Comparison of ENCODE assay signal across 9 cellular contexts in the genomic region with DNA sequence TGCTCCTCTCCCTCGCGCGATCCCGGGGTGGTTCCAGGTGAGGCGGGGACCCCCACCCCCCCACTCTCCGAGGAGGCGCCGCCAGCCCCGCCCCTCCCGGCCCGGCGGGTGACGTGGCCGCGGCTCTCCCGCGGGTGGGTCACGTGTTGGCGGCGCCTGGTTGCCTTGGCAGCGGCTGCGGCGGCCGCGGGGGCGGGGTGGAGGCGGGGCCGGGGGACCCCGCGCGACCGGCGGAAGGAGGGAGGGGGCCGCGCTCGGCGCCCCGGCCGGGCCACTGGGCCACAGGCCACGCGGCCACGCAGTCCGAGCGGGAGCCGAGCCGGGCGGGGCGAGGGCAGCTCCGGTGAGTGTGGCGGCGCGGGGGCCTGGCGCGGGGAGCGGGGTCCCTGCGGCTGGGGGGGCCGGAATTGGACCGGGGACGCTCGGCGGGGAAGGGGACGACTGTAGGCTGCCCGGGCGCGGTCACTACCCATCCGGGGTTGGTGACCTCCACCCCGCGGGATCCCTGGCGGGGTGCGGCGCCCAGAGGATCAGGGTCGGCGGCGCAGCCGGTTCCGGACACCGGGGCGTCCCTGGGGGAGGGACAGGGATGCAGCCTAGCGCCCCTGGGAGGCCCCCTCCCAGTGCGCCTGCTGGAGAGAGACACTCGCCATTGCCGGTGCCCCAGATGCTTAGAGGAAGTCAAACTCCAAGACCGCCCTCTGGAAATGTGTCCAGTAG. TPM values are rescaled to one million over a fixed set of nuclear protein-coding genes. Genes with fewer than 3 reads are reported as not detected.
DNase-seq lines count a peak whose midpoint lies in the region; ATAC-seq and FAIRE-seq lines count a peak whose summit lies in the region.
"Had no signal": no experiment of that assay in that cellular context is flagged by ENCODE, and none has a peak within 500 bp of the region (broad histone marks: within the 10 kb centered on the region; RNA-seq: fewer than 3 reads in every experiment).

A gene (plus strand): TSS at position 257 of the 720 bp plus-strand sequence. CDS start 5,382 bp downstream, outside the sequence.

- peak within 1 kb of the TSS; percentile 89 for H3K4me2 ChIP-seq in neuronal stem cell (ENCODE audit: insufficient read depth, low read length, poor library complexity, severe bottlenecking)

- H3K4me1 ChIP-seq in CD4-positive, CD25-positive, alpha-beta regulatory T cell (ENCODE audit: control insufficient read depth, insufficient read depth, low read length, poor library complexity, severe bottlenecking), result peaks cover 51% of the 10 kb centered on the region
- H3K4me1 ChIP-seq in SJCRH30 (peaks cover 5% of the 10 kb centered on the region; the same call in 1 of the 2 replicates), neuronal stem cell (ENCODE audit: control insufficient read depth in 2 of 2, insufficient read depth in 1 of 2, low read depth in 1 of 2, low read length in 2 of 2) (peaks cover 8 to 21% of the 10 kb centered on the region in 2 donors), subcutaneous abdominal adipose tissue (ENCODE audit: control insufficient read depth in 5 of 5, insufficient read depth in 5 of 5, low read length in 5 of 5) (peaks cover 1 to 32% (median 19%) of the 10 kb centered on the region in 5 donors)

- peak within 1 kb of the TSS; percentile 97 for H2AFZ ChIP-seq in neuronal stem cell (ENCODE audit: low read length)

- peak within 1 kb of the TSS; percentile 75 for H3K4me3 ChIP-seq in CD4-positive, CD25-positive, alpha-beta regulatory T cell (ENCODE audit: low read depth, low read length)
- H3K4me3 ChIP-seq in SJCRH30 (peak within 1 kb of the TSS; percentile 96), neuronal stem cell (ENCODE audit: low read length in 2 of 2) (peak within 1 kb of the TSS; percentile 89 to 97), subcutaneous abdominal adipose tissue (ENCODE audit: low read depth in 1 of 5, low read length in 5 of 5) (peak within 1 kb of the TSS; percentile 69 to 76 (median 74))

- H4K8ac ChIP-seq in neuronal stem cell (ENCODE audit: low read depth, low read length), result no peak within 1 kb of the TSS

- peak within 1 kb of the TSS; percentile 92 for H2AK5ac ChIP-seq in neuronal stem cell (ENCODE audit: low read depth, low read length)

- no peak within 1 kb of the TSS for H4K91ac ChIP-seq in neuronal stem cell (ENCODE audit: low read depth, low read length, poor library complexity)

- no CpG with 5 or more reads among the region's 83 CpGs for WGBS in neuronal stem cell (ENCODE audit: extremely low coverage in 2 of 2, insufficient read length in 2 of 2, insufficient replicate concordance in 1 of 2), 2 donors

- H2BK120ac ChIP-seq in neuronal stem cell (ENCODE audit: low read depth, low read length), result peak within 1 kb of the TSS; percentile 91

- H3K9ac ChIP-seq in neuronal stem cell (ENCODE audit: low read depth, low read length, poor library complexity) (peak within 1 kb of the TSS; percentile 95), subcutaneous abdominal adipose tissue (ENCODE audit: low read length in 5 of 5) (peak within 1 kb of the TSS in 4 of 5 donors; percentile 63 to 78 (median 74))

- H3K9me3 Mint-ChIP-seq in CD4-positive, CD25-positive, alpha-beta regulatory T cell, result no peaks in the 10 kb centered on the region

- H3K9me3 ChIP-seq in CD4-positive, CD25-positive, alpha-beta regulatory T cell (ENCODE audit: control insufficient read depth in 2 of 2, low read length in 2 of 2), result no peaks in the 10 kb centered on the region
- no peaks in the 10 kb centered on the region for H3K9me3 ChIP-seq in SJCRH30 (replicated peaks)
- H3K9me3 ChIP-seq in neuronal stem cell (replicated peaks in 1 of 2; ENCODE audit: control insufficient read depth in 2 of 2, insufficient read depth in 1 of 2, low read depth in 1 of 2, low read length in 2 of 2), result no peaks in the 10 kb centered on the region
- no peaks in the 10 kb centered on the region for H3K9me3 ChIP-seq in subcutaneous abdominal adipose tissue (ENCODE audit: control insufficient read depth in 5 of 5, low read length in 5 of 5)

- H3K4me1 Mint-ChIP-seq in CD4-positive, CD25-positive, alpha-beta regulatory T cell, result peaks cover 10 to 57% (median 33%) of the 10 kb centered on the region in 4 donors

- H3K36me3 ChIP-seq in CD4-positive, CD25-positive, alpha-beta regulatory T cell (ENCODE audit: control insufficient read depth, insufficient read depth, low read length), result no peaks in the 10 kb centered on the region
- H3K36me3 ChIP-seq in SJCRH30 (no peaks in the 10 kb centered on the region), neuronal stem cell (replicated peaks in 1 of 2; ENCODE audit: control insufficient read depth in 2 of 2, insufficient read depth in 2 of 2, low read length in 2 of 2) (peaks cover 0 to 27% of the 10 kb centered on the region in 2 donors), subcutaneous abdominal adipose tissue (ENCODE audit: control insufficient read depth in 5 of 5, insufficient read depth in 5 of 5, low read length in 5 of 5) (peaks cover 0 to 4% (median 0%) of the 10 kb centered on the region in 5 donors)

- H2BK15ac ChIP-seq in neuronal stem cell (ENCODE audit: low read length), result peak within 1 kb of the TSS; percentile 81

- DNase-seq in CD4-positive, CD25-positive, alpha-beta regulatory T cell, result peak; percentile 80 to 85 (median 82)
- DNase-seq in HT-29 (ENCODE audit: low spot score), result peak; percentile 54
- DNase-seq in SJCRH30, result peak; percentile 78 to 83
- DNase-seq in activated gamma-delta T cell treated with anti-CD3 and anti-CD28 coated beads, Interleukin-2, amount 50 U/mL, for 16 hours (ENCODE audit: low read depth), result peak; percentile 82
- peak; percentile 95 to 96 for DNase-seq in frontal cortex (ENCODE audit: low spot score in 2 of 2)
- peak; percentile 69 for DNase-seq in neuronal stem cell (ENCODE audit: low spot score)

- peak within 1 kb of the TSS; percentile 87 for H2BK5ac ChIP-seq in neuronal stem cell (ENCODE audit: low read length)

- H3K79me1 ChIP-seq in neuronal stem cell (ENCODE audit: low read depth, low read length), result peaks cover 10% of the 10 kb centered on the region

- peak within 1 kb of the TSS; percentile 98 for H3K27ac ChIP-seq in CD4-positive, CD25-positive, alpha-beta regulatory T cell (ENCODE audit: insufficient read depth, low read length, poor library complexity, severe bottlenecking)
- H3K27ac ChIP-seq in SJCRH30, result peak within 1 kb of the TSS; percentile 28; the same call in 1 of the 2 replicates
- peak within 1 kb of the TSS; percentile 35 for H3K27ac ChIP-seq in neuronal stem cell (replicated peaks; ENCODE audit: low read length)
- H3K27ac ChIP-seq in subcutaneous abdominal adipose tissue (ENCODE audit: low read depth, low read length), result peak within 1 kb of the TSS; percentile 60

- H3K14ac ChIP-seq in neuronal stem cell (ENCODE audit: low read length), result peak within 1 kb of the TSS; percentile 82

- peaks cover 5% of the 10 kb centered on the region for H3K27me3 Mint-ChIP-seq in CD4-positive, CD25-positive, alpha-beta regulatory T cell

- peak within 1 kb of the TSS; percentile 99 for H3K18ac ChIP-seq in neuronal stem cell (ENCODE audit: low read length)

- peak within 1 kb of the TSS; percentile 37 for H3K4ac ChIP-seq in neuronal stem cell (ENCODE audit: low read length)

- H3K36me3 Mint-ChIP-seq in CD4-positive, CD25-positive, alpha-beta regulatory T cell, result no peaks in the 10 kb centered on the region

- H3K4me3 Mint-ChIP-seq in CD4-positive, CD25-positive, alpha-beta regulatory T cell, result peak within 1 kb of the TSS; percentile 85 to 95 (median 90)

- peak; percentile 81 for ATAC-seq in CD4-positive, CD25-positive, alpha-beta regulatory T cell (ENCODE audit: low read depth in 2 of 2)
- peak; percentile 58 for ATAC-seq in GM19395 (IDR thresholded peaks at IDR 0.05; ENCODE audit: unreplicated experiment)

- peak within 1 kb of the TSS; percentile 63 for H3K23ac ChIP-seq in neuronal stem cell (ENCODE audit: low read depth, low read length, poor library complexity)

- no peak within 1 kb of the TSS for H2BK12ac ChIP-seq in neuronal stem cell (ENCODE audit: low read length)

- FAIRE-seq in frontal cortex (lab: Jason Lieb, UNC), result no peak
- FAIRE-seq: islet of Langerhans had no signal

- H3K27me3 ChIP-seq in CD4-positive, CD25-positive, alpha-beta regulatory T cell (ENCODE audit: control insufficient read depth, insufficient read depth, low read length), result no peaks in the 10 kb centered on the region
- H3K27me3 ChIP-seq in SJCRH30 (no peaks in the 10 kb centered on the region), neuronal stem cell (ENCODE audit: control insufficient read depth in 3 of 3, insufficient read depth in 3 of 3, low read depth in 1 of 3, low read length in 3 of 3) (no peaks in the 10 kb centered on the region), subcutaneous abdominal adipose tissue (ENCODE audit: control insufficient read depth in 5 of 5, insufficient read depth in 4 of 5, low read length in 5 of 5) (no peaks in the 10 kb centered on the region)

- peak within 1 kb of the TSS; percentile 88 to 100 (median 91) for H3K27ac Mint-ChIP-seq in CD4-positive, CD25-positive, alpha-beta regulatory T cell

RNA-seq across cellular contexts. Expression of the gene that starts here (rescaled TPM):
- 14.6 TPM for total RNA-seq in CD4-positive, CD25-positive, alpha-beta regulatory T cell
- 10 to 100 TPM; 15.8 to 26.6 (median 17.7) TPM for polyA plus RNA-seq in CD4-positive, CD25-positive, alpha-beta regulatory T cell
- 37.4 and 39.8 TPM in 2 replicates for total RNA-seq in HT-29 (2014; rRNA removed; shearing (Covaris generic))
- 24.6 and 25.6 TPM in 2 replicates for total RNA-seq in SJCRH30 (2014; rRNA removed; shearing (Covaris generic))
- total RNA-seq in frontal cortex, result 19.2 TPM
- polyA plus RNA-seq in neuronal stem cell (2013, experiment 1 of 2), result 31.9 TPM
- polyA plus RNA-seq in neuronal stem cell (2013, experiment 2 of 2), result 32.2 TPM

Comparison
In these comparisons a context has a peak if more than half of its experiments do, and no peak if none do; other contexts are left out.
1. Peak in every context shown above with its lines: DNase-seq, ATAC-seq, H3K4me3 ChIP-seq and H3K27ac ChIP-seq.
2. H3K27ac ChIP-seq: peak in every context shown above with its lines; median percentile 98 in CD4-positive, CD25-positive, alpha-beta regulatory T cell; 60 in subcutaneous abdominal adipose tissue; 35 in neuronal stem cell; 28 in SJCRH30.